8 cellular contexts compared by ENCODE assay signal in genomic region chr1:156583821-156584622, GRCh38. TPM values are rescaled to one million over a fixed set of nuclear protein-coding genes. Genes with fewer than 3 reads are reported as not detected.
DNase-seq lines count a peak whose midpoint lies in the region; ATAC-seq and TF ChIP-seq lines count a peak whose summit lies in the region.

No MANE protein-coding gene starts in this region.

- H3K4me1 Mint-ChIP-seq in activated T-cell treated with anti-CD3 and anti-CD28 coated beads, Interleukin-2, amount 50 U/mL, for 24 hours (ENCODE audit: low read depth) = peaks cover 26% of the 10 kb centered on the region
- peaks cover 9% of the 10 kb centered on the region for H3K4me1 Mint-ChIP-seq in neural crest cell

- H3K4me3 ChIP-seq in Panc1 (ENCODE audit: low read depth in 2 of 2, low read length in 2 of 2) (no peak overlapping the region), testis (no peak overlapping the region)

- BruUV-seq in Panc1 (replicated peaks; lab: Mats Ljungman, UMichigan) = no TSS peak

- H3K27ac Mint-ChIP-seq in activated T-cell treated with anti-CD3 and anti-CD28 coated beads, Interleukin-2, amount 50 U/mL, for 24 hours = peak overlapping the region; percentile 90
- no peak overlapping the region for H3K27ac Mint-ChIP-seq in neural crest cell (ENCODE audit: unreplicated experiment)

- CTCF ChIA-PET in Panc1 (lab: Charles Lee) = interaction anchor here (0.5 to 0.7 kb wide), 3 partner anchors 40 to 130 kb away, joined by 3 to 6 read pairs (median 4); no protein-coding TSS in a partner anchor

- peak; percentile 91 for TF ChIP-seq CTCF in Panc1 (IDR thresholded peaks at IDR 0.05)
- TF ChIP-seq CTCF in neural crest cell (conservative IDR thresholded peaks at IDR 0.05) = peak; percentile 90
- peak; percentile 86 to 97 (median 90) for TF ChIP-seq CTCF in testis (IDR thresholded peaks at IDR 0.05)

- peak overlapping the region; percentile 83 for H3K4me3 Mint-ChIP-seq in activated T-cell treated with anti-CD3 and anti-CD28 coated beads, Interleukin-2, amount 50 U/mL, for 24 hours
- peak overlapping the region; percentile 58 for H3K4me3 Mint-ChIP-seq in neural crest cell

- POLR2A ChIA-PET in Panc1 (lab: Charles Lee) = no interaction called here

- H3K27ac ChIP-seq in Panc1 (ENCODE audit: low read length) (no peak overlapping the region), testis (no peak overlapping the region)

- TF ChIP-seq POLR2A in testis (IDR thresholded peaks at IDR 0.05) = no peak

- 46 to 48% methylated on average over 20 of the region's 20 CpGs for WGBS in testis, 2 donors

- H3K27me3 Mint-ChIP-seq in activated T-cell treated with anti-CD3 and anti-CD28 coated beads, Interleukin-2, amount 50 U/mL, for 24 hours = no peaks in the 10 kb centered on the region
- no peaks in the 10 kb centered on the region for H3K27me3 Mint-ChIP-seq in neural crest cell (ENCODE audit: low read depth)

- no peaks in the 10 kb centered on the region for H3K27me3 ChIP-seq in Panc1 (ENCODE audit: control insufficient read depth, insufficient read depth, low read length)
- H3K27me3 ChIP-seq in testis = no peaks in the 10 kb centered on the region

- intact Hi-C loops in Panc1 (cut with micrococcal nuclease; ENCODE audit: unreplicated experiment) = no loop called here
- intact Hi-C loops in testis (cut with DNase I; ENCODE audit: low total_unique reads) = loop anchor here (10.0 kb wide), 1 partner anchor 71 kb away; no protein-coding TSS in a partner anchor

- peaks cover 19% of the 10 kb centered on the region for H3K4me1 ChIP-seq in Panc1 (ENCODE audit: control insufficient read depth, insufficient read depth, low read length)
- peaks cover 1% of the 10 kb centered on the region for H3K4me1 ChIP-seq in testis

- H3K9me3 ChIP-seq in Panc1 (ENCODE audit: control insufficient read depth, insufficient read depth, low read depth, low read length) = no peaks in the 10 kb centered on the region
- H3K9me3 ChIP-seq in testis = no peaks in the 10 kb centered on the region

- H3K36me3 ChIP-seq in Panc1 (ENCODE audit: control insufficient read depth, insufficient read depth, low read length) (no peaks in the 10 kb centered on the region), testis (ENCODE audit: low read depth, missing control alignments) (no peaks in the 10 kb centered on the region)

- peak; percentile 74 for ATAC-seq in Panc1
- no peak for ATAC-seq in GM18858 (IDR thresholded peaks at IDR 0.05; ENCODE audit: unreplicated experiment)

- peak; percentile 87 for DNase-seq in DMS114 treated with DMSO at 0.1 percent for 48 hours (lab: John Stamatoyannopoulos, UW; ENCODE audit: unreplicated experiment)
- DNase-seq in Kasumi-1 (lab: John Stamatoyannopoulos, UW) = peak; percentile 86 to 94
- no peak for DNase-seq in Panc1 (ENCODE audit: low read depth, low spot score)
- DNase-seq in activated T-cell treated with anti-CD3 and anti-CD28 coated beads, Interleukin-2, amount 50 U/mL, for 24 hours = peak; percentile 63
- peak; percentile 72 for DNase-seq in fibroblast of gingiva (ENCODE audit: low read depth)
- peak; percentile 84 for DNase-seq in neural crest cell (ENCODE audit: low read depth, low spot score)
- DNase-seq in testis = peak; percentile 93

- H3K9me3 Mint-ChIP-seq in activated T-cell treated with anti-CD3 and anti-CD28 coated beads, Interleukin-2, amount 50 U/mL, for 24 hours = no peaks in the 10 kb centered on the region
- no peaks in the 10 kb centered on the region for H3K9me3 Mint-ChIP-seq in neural crest cell

- in situ Hi-C loops in Panc1 (cut with HindIII; ENCODE audit: low pct_unique_long_range_greater_than_20kb, low sequenced_read_pairs) = no loop called here

- H3K36me3 Mint-ChIP-seq in activated T-cell treated with anti-CD3 and anti-CD28 coated beads, Interleukin-2, amount 50 U/mL, for 24 hours (ENCODE audit: low read depth) = peaks cover 18% of the 10 kb centered on the region
- H3K36me3 Mint-ChIP-seq in neural crest cell (ENCODE audit: low read depth) = no peaks in the 10 kb centered on the region

RNA-seq across cellular contexts. Expression of gene TTC24, which starts 4.5 kb away (rescaled TPM):
- not detected for total RNA-seq in Panc1 (2021; ENCODE audit: unreplicated experiment)
- not detected for polyA plus RNA-seq in Panc1 (2012; ENCODE audit: insufficient read length)
- not detected in 2 replicates for total RNA-seq in neural crest cell
- total RNA-seq in testis = not detected
- polyA plus RNA-seq in testis (ENCODE audit: insufficient read depth, low read depth, low replicate concordance) = 0.38 TPM

RNA-seq across cellular contexts. Expression of gene NAXE, which starts 7.6 kb away (rescaled TPM):
- 211 TPM for total RNA-seq in Panc1 (2021; ENCODE audit: unreplicated experiment)
- 269 TPM for polyA plus RNA-seq in Panc1 (2012; ENCODE audit: insufficient read length)
- total RNA-seq in neural crest cell = 76.5 and 80.6 TPM in 2 replicates
- 100 to 1,000 TPM; 142 to 200 TPM for total RNA-seq in testis
- polyA plus RNA-seq in testis (ENCODE audit: insufficient read depth, low read depth, low replicate concordance) = 110 TPM

RNA-seq across cellular contexts. Expression of gene IQGAP3, which starts 11.7 kb away (rescaled TPM):
- total RNA-seq in Panc1 (2021; ENCODE audit: unreplicated experiment) = 25.6 TPM
- polyA plus RNA-seq in Panc1 (2012; ENCODE audit: insufficient read length) = 10.8 TPM
- total RNA-seq in neural crest cell = 43.1 and 43.5 TPM in 2 replicates
- total RNA-seq in testis = 10 to 100 TPM in 1 of 2 donors, 1 to 10 TPM in 1; 8.2 to 13.4 TPM
- polyA plus RNA-seq in testis (ENCODE audit: insufficient read depth, low read depth, low replicate concordance) = 5.6 TPM

RNA-seq across cellular contexts. Expression of gene GPATCH4, which starts 17.3 kb away (rescaled TPM):
- total RNA-seq in Panc1 (2021; ENCODE audit: unreplicated experiment) = 44.4 TPM
- polyA plus RNA-seq in Panc1 (2012; ENCODE audit: insufficient read length) = 39.2 TPM
- 40.6 and 41.2 TPM in 2 replicates for total RNA-seq in neural crest cell
- 10 to 100 TPM; 21.6 to 26.7 TPM for total RNA-seq in testis
- polyA plus RNA-seq in testis (ENCODE audit: insufficient read depth, low read depth, low replicate concordance) = 18.5 TPM

RNA-seq across cellular contexts. Expression of gene HAPLN2, which starts 35.2 kb away (rescaled TPM):
- total RNA-seq in Panc1 (2021; ENCODE audit: unreplicated experiment) (0.21 TPM), neural crest cell (0.70 and 0.91 TPM in 2 replicates), testis (1 to 10 TPM; 5.5 to 6.0 TPM)
- 0.44 TPM for polyA plus RNA-seq in Panc1 (2012; ENCODE audit: insufficient read length)
- 1.5 TPM for polyA plus RNA-seq in testis (ENCODE audit: insufficient read depth, low read depth, low replicate concordance)
